14 cellular contexts compared by ENCODE assay signal in genomic region chr16:57564571-57565270, GRCh38. TPM values are rescaled to one million over a fixed set of nuclear protein-coding genes. Genes with fewer than 3 reads are reported as not detected.
A peak's percentile ranks its signal among the peaks of the same experiment; 100 is the strongest.
DNase-seq lines count a peak whose midpoint lies in the region; ATAC-seq, FAIRE-seq and TF ChIP-seq lines count a peak whose summit lies in the region.
"Had no signal": no experiment of that assay in that cellular context is flagged by ENCODE, and none has a peak within 500 bp of the region (broad histone marks: within the 10 kb centered on the region; RNA-seq: fewer than 3 reads in every experiment).

No MANE protein-coding gene starts in this region.

- TF ChIP-seq EP300 in HepG2 (IDR thresholded peaks at IDR 0.05; ENCODE audit: low read depth in 2 of 2, low read length in 2 of 2) (no peak), HepG2 (CRISPR knock-in tag; IDR thresholded peaks at IDR 0.05; ENCODE audit: borderline replicate concordance) (no peak), upper lobe of left lung (IDR thresholded peaks at IDR 0.05) (no peak)

- no peak for DNase-seq in HepG2 (ENCODE audit: low spot score)
- no peak for DNase-seq in right lobe of liver
- DNase-seq in adipocyte (ENCODE audit: low read depth) = peak; percentile 5
- peak in 1 of 2 donors; percentile 29 for DNase-seq in foreskin keratinocyte
- no peak for DNase-seq in Ammon's horn (ENCODE audit: low spot score)
- no peak for DNase-seq in upper lobe of left lung
- DNase-seq: dorsolateral prefrontal cortex; Karpas-422; left ventricle myocardium inferior; NCI-H2081; NK-92 treated with Interleukin-12 subunit alpha and Interleukin-12 subunit beta, amount 100 ng/mL, for 24 hours; nucleus accumbens had no signal

- H3K79me2 ChIP-seq in HepG2 (ENCODE audit: insufficient read depth, low read length) = no peaks in the 10 kb centered on the region

- no TSS peak for BruUV-seq in HepG2 (replicated peaks; lab: Mats Ljungman, UMichigan)

- H3K9ac ChIP-seq in HepG2 (ENCODE audit: insufficient read depth, low read depth, low read length) = no peak overlapping the region
- H3K9ac ChIP-seq in adipocyte (ENCODE audit: low read length) = no peak overlapping the region

- TF ChIP-seq RAD21 in HepG2 (CRISPR knock-in tag; IDR thresholded peaks at IDR 0.05) = no peak

- no peak overlapping the region for H2AFZ ChIP-seq in HepG2 (ENCODE audit: low read length)

- H4K20me1 ChIP-seq in HepG2 (ENCODE audit: insufficient read depth, low read length) = no peaks in the 10 kb centered on the region

- H3K27ac ChIP-seq in HepG2 (ENCODE audit: extremely low read length, insufficient read depth, low read length) (no peak overlapping the region), right lobe of liver (no peak overlapping the region), foreskin keratinocyte (no peak overlapping the region), upper lobe of left lung (no peak overlapping the region)
- H3K27ac ChIP-seq: dorsolateral prefrontal cortex, left ventricle myocardium inferior had no signal

- H3K4me3 ChIP-seq in HepG2 (replicated peaks in 1 of 3; ENCODE audit: insufficient read depth in 1 of 3, low read depth in 2 of 3, low read length in 3 of 3) = no peak overlapping the region
- no peak overlapping the region for H3K4me3 ChIP-seq in right lobe of liver
- H3K4me3 ChIP-seq in adipocyte (ENCODE audit: low read length) = no peak overlapping the region
- H3K4me3 ChIP-seq in upper lobe of left lung = no peak overlapping the region
- H3K4me3 ChIP-seq: dorsolateral prefrontal cortex, left ventricle myocardium inferior had no signal

- TF ChIP-seq POLR2A in HepG2 (IDR thresholded peaks at IDR 0.05; ENCODE audit: insufficient read depth in 1 of 2, low read depth in 2 of 2, low read length in 2 of 2) (no peak), right lobe of liver (IDR thresholded peaks at IDR 0.05) (no peak), upper lobe of left lung (IDR thresholded peaks at IDR 0.05) (no peak)

- ATAC-seq in HepG2 (no peak), right lobe of liver (no peak), foreskin keratinocyte (peak; percentile 64), GM19455 (IDR thresholded peaks at IDR 0.05; ENCODE audit: unreplicated experiment) (no peak), GM18907 (IDR thresholded peaks at IDR 0.05; ENCODE audit: unreplicated experiment) (no peak), upper lobe of left lung (ENCODE audit: low FRiP score in 2 of 2) (no peak)

- POLR2A ChIA-PET in HepG2 (lab: Yijun Ruan, JAX) = interaction anchor here (0.6 kb wide), 1 partner anchor 488 kb away, joined by 4 read pairs; no protein-coding TSS in a partner anchor

- H3K4me2 ChIP-seq in HepG2 (ENCODE audit: low read depth, low read length) = no peak overlapping the region

- FAIRE-seq in HepG2 (lab: Jason Lieb, UNC) = no peak

- TF ChIP-seq CTCF in HepG2 (CRISPR knock-in tag; IDR thresholded peaks at IDR 0.05) (no peak), right lobe of liver (IDR thresholded peaks at IDR 0.05) (no peak), foreskin keratinocyte (conservative IDR thresholded peaks at IDR 0.05) (no peak), upper lobe of left lung (IDR thresholded peaks at IDR 0.05) (no peak)

- H3K27me3 ChIP-seq in HepG2 (ENCODE audit: control insufficient read depth in 1 of 2, insufficient read depth in 2 of 2, low read length in 2 of 2) = peaks cover 4 to 14% of the 10 kb centered on the region in 2 experiments; a peak in 3 of 5 replicates
- no peaks in the 10 kb centered on the region for H3K27me3 ChIP-seq in right lobe of liver
- peaks cover 12% of the 10 kb centered on the region for H3K27me3 ChIP-seq in adipocyte (replicated peaks; ENCODE audit: control insufficient read depth, insufficient read depth, low read length)
- peaks cover 15% of the 10 kb centered on the region for H3K27me3 ChIP-seq in foreskin keratinocyte
- no peaks in the 10 kb centered on the region for H3K27me3 ChIP-seq in upper lobe of left lung

- CTCF ChIA-PET in HepG2 (lab: Yijun Ruan, JAX; ENCODE audit: low intra/inter-chr PET ratio, low total read pairs) = no interaction called here

- H3K4me1 ChIP-seq in HepG2 (ENCODE audit: insufficient read depth, low read length) (peaks cover 10% of the 10 kb centered on the region), right lobe of liver (no peaks in the 10 kb centered on the region), adipocyte (ENCODE audit: control insufficient read depth, insufficient read depth, low read length) (no peaks in the 10 kb centered on the region), foreskin keratinocyte (no peaks in the 10 kb centered on the region), upper lobe of left lung (no peaks in the 10 kb centered on the region)
- H3K4me1 ChIP-seq: left ventricle myocardium inferior had no signal

- in situ Hi-C loops in HepG2 (cut with HindIII; ENCODE audit: extremely low pct_ligation_motif_present, low pct_unique_long_range_greater_than_20kb) = no loop called here

- intact Hi-C loops in HepG2 (cut with micrococcal nuclease; ENCODE audit: unreplicated experiment) (no loop called here), right lobe of liver (cut with DNase I) (no loop called here)

- WGBS in HepG2 (ENCODE audit: low lambda C conversion rate) = 25% methylated on average over 10 of the region's 10 CpGs
- WGBS in right lobe of liver (ENCODE audit: insufficient coverage, low coverage, low lambda C conversion rate, missing lambda C conversion rate) = 50% methylated on average over 4 of the region's 10 CpGs
- WGBS in upper lobe of left lung, 2 donors = 65 to 71% methylated on average over 10 of the region's 10 CpGs

- H3K36me3 ChIP-seq in HepG2 (replicated peaks in 1 of 2; ENCODE audit: control insufficient read depth in 1 of 2, insufficient read depth in 2 of 2, low read length in 2 of 2) (no peaks in the 10 kb centered on the region), right lobe of liver (no peaks in the 10 kb centered on the region), adipocyte (ENCODE audit: control insufficient read depth, insufficient read depth, low read length, severe bottlenecking) (no peaks in the 10 kb centered on the region), upper lobe of left lung (no peaks in the 10 kb centered on the region)
- H3K36me3 ChIP-seq: left ventricle myocardium inferior had no signal

- H3K9me3 ChIP-seq in HepG2 (ENCODE audit: low read length) (no peaks in the 10 kb centered on the region), right lobe of liver (no peaks in the 10 kb centered on the region), adipocyte (ENCODE audit: control insufficient read depth, low read length) (peaks cover 21% of the 10 kb centered on the region), upper lobe of left lung (peaks cover 0 to 5% (median 0%) of the 10 kb centered on the region in 4 donors)

RNA-seq across cellular contexts. Expression of gene ADGRG5, which starts 22.3 kb away (rescaled TPM):
- total RNA-seq in HepG2 (2016; rRNA removed; fragmentation: Illumina TruSeq; extraction: Trizol) (not detected in 2 replicates), right lobe of liver (under 1 TPM in 4 of 6 experiments, not detected in 2; 0.09 to 0.54 (median 0.18) TPM), foreskin keratinocyte (not detected in 2 replicates), upper lobe of left lung (1 to 10 TPM in 3 of 6 donors, under 1 TPM in 3; 0.76 to 1.8 (median 0.92) TPM)
- not detected in 2 replicates for total RNA-seq in HepG2 (2016; cell fraction: cytosol; rRNA removed; fragmentation: Illumina TruSeq; extraction: Trizol; ENCODE audit: low read depth)
- total RNA-seq in HepG2 (2016; cell fraction: insoluble cytoplasmic fraction; rRNA removed; fragmentation: Illumina TruSeq; extraction: Trizol) = not detected in 2 replicates
- total RNA-seq in HepG2 (2016; cell fraction: membrane; rRNA removed; fragmentation: Illumina TruSeq; extraction: Trizol) = not detected in 2 replicates
- total RNA-seq in HepG2 (2016; cell fraction: nucleus; rRNA removed; fragmentation: Illumina TruSeq; extraction: Trizol) = not detected in 2 replicates
- polyA plus RNA-seq in HepG2 (2011; rRNA removed) (0.01 TPM in 1 of 2 replicates, not detected in the other), foreskin keratinocyte (0.02 TPM in 1 of 2 replicates, not detected in the other)
- 0.03 TPM in 1 of 2 replicates, not detected in the other for polyA plus RNA-seq in HepG2 (2011; cell fraction: cytosol; rRNA removed)
- 0.06 TPM in 1 of 2 replicates, not detected in the other for polyA plus RNA-seq in HepG2 (2011; cell fraction: nucleus; rRNA removed)
- 0.27 and 0.35 TPM in 2 replicates for polyA plus RNA-seq in HepG2 (2012)
- not detected in 2 replicates for polyA plus RNA-seq in HepG2 (2016; cell fraction: cytosol; fragmentation: Illumina TruSeq; extraction: Trizol; ENCODE audit: low read depth)
- not detected in 2 replicates for polyA plus RNA-seq in HepG2 (2016; cell fraction: insoluble cytoplasmic fraction; fragmentation: Illumina TruSeq; extraction: Trizol; ENCODE audit: low read depth)
- polyA plus RNA-seq in HepG2 (2016; cell fraction: membrane; fragmentation: Illumina TruSeq; extraction: Trizol; ENCODE audit: low read depth) = not detected in 2 replicates
- not detected in 2 replicates for polyA plus RNA-seq in HepG2 (2016; cell fraction: nucleus; fragmentation: Illumina TruSeq; extraction: Trizol; ENCODE audit: insufficient read depth, low read depth)
- 0.12 TPM in 1 of 2 replicates, not detected in the other for polyA minus RNA-seq in HepG2 (2011; rRNA and poly(A)+ RNA removed; ENCODE audit: low replicate concordance)
- not detected in 2 replicates for polyA minus RNA-seq in HepG2 (2011; cell fraction: cytosol; rRNA and poly(A)+ RNA removed)
- not detected in 2 replicates for polyA minus RNA-seq in HepG2 (2011; cell fraction: nucleus; rRNA and poly(A)+ RNA removed)
- total RNA-seq: left ventricle myocardium inferior had no signal

RNA-seq across cellular contexts. Expression of gene CCDC102A, which starts 28.4 kb away (rescaled TPM):
- total RNA-seq in HepG2 (2016; rRNA removed; fragmentation: Illumina TruSeq; extraction: Trizol) (0.91 and 2.1 TPM in 2 replicates), right lobe of liver (1 to 10 TPM in 5 of 6 experiments, under 1 TPM in 1; 0.97 to 1.9 (median 1.2) TPM), foreskin keratinocyte (4.9 and 5.1 TPM in 2 replicates), upper lobe of left lung (10 to 100 TPM in 5 of 6 donors, 1 to 10 TPM in 1; 8.2 to 41.9 (median 16.5) TPM)
- total RNA-seq in HepG2 (2016; cell fraction: cytosol; rRNA removed; fragmentation: Illumina TruSeq; extraction: Trizol; ENCODE audit: low read depth) = 0.71 TPM in 2 replicates
- total RNA-seq in HepG2 (2016; cell fraction: insoluble cytoplasmic fraction; rRNA removed; fragmentation: Illumina TruSeq; extraction: Trizol) = 1.1 and 2.8 TPM in 2 replicates
- 1.1 and 1.3 TPM in 2 replicates for total RNA-seq in HepG2 (2016; cell fraction: membrane; rRNA removed; fragmentation: Illumina TruSeq; extraction: Trizol)
- total RNA-seq in HepG2 (2016; cell fraction: nucleus; rRNA removed; fragmentation: Illumina TruSeq; extraction: Trizol) = 0.41 and 1.0 TPM in 2 replicates
- polyA plus RNA-seq in HepG2 (2011; rRNA removed) (2.7 and 2.8 TPM in 2 replicates), foreskin keratinocyte (4.0 and 4.2 TPM in 2 replicates)
- 2.3 and 3.2 TPM in 2 replicates for polyA plus RNA-seq in HepG2 (2011; cell fraction: cytosol; rRNA removed)
- polyA plus RNA-seq in HepG2 (2011; cell fraction: nucleus; rRNA removed) = 2.6 and 2.8 TPM in 2 replicates
- 0.34 and 1.0 TPM in 2 replicates for polyA plus RNA-seq in HepG2 (2012)
- polyA plus RNA-seq in HepG2 (2016; cell fraction: cytosol; fragmentation: Illumina TruSeq; extraction: Trizol; ENCODE audit: low read depth) = 0.34 and 0.49 TPM in 2 replicates
- polyA plus RNA-seq in HepG2 (2016; cell fraction: insoluble cytoplasmic fraction; fragmentation: Illumina TruSeq; extraction: Trizol; ENCODE audit: low read depth) = 1.2 TPM in 2 replicates
- polyA plus RNA-seq in HepG2 (2016; cell fraction: membrane; fragmentation: Illumina TruSeq; extraction: Trizol; ENCODE audit: low read depth) = 0.51 and 0.64 TPM in 2 replicates
- polyA plus RNA-seq in HepG2 (2016; cell fraction: nucleus; fragmentation: Illumina TruSeq; extraction: Trizol; ENCODE audit: insufficient read depth, low read depth) = 1.7 and 2.5 TPM in 2 replicates
- polyA minus RNA-seq in HepG2 (2011; rRNA and poly(A)+ RNA removed; ENCODE audit: low replicate concordance) = 2.1 and 2.5 TPM in 2 replicates
- 0.69 and 1.1 TPM in 2 replicates for polyA minus RNA-seq in HepG2 (2011; cell fraction: cytosol; rRNA and poly(A)+ RNA removed)
- polyA minus RNA-seq in HepG2 (2011; cell fraction: nucleus; rRNA and poly(A)+ RNA removed) = 0.87 and 1.0 TPM in 2 replicates
